In the genomic region with DNA sequence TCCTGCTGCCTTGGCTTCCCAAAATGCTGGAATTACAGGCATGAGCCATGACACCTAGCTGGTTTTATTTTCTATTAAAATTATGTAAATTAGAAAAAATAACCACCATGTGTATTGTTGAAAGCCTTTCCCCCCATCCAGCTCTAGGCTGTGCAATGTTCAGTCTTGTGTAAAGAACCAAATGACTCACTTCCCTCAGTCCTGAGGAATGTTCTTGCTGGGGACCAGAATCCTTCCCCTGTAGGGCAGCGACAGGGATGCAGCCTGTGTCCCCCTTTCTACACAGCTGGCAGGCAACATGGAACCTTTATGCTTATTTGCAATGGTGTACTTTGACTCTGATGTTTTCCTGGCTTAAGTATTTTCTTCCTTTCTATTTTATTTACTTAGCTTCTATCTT, we compare ENCODE assay signal across 12 cellular contexts. TPM values are rescaled to one million over a fixed set of nuclear protein-coding genes. Genes with fewer than 3 reads are reported as not detected.
DNase-seq lines count a peak whose midpoint lies in the region; FAIRE-seq and TF ChIP-seq lines count a peak whose summit lies in the region.
"Had no signal": no experiment of that assay in that cellular context is flagged by ENCODE, and none has a peak within 500 bp of the region (broad histone marks: within the 10 kb centered on the region; RNA-seq: fewer than 3 reads in every experiment).

No MANE protein-coding gene starts in this region.

- H3K27ac ChIP-seq in PC-9 (peak overlapping the region; percentile 17; the same call in 1 of the 2 replicates), fibroblast of lung (ENCODE audit: insufficient read depth, low read length) (no peak overlapping the region)

- H3K9me3 ChIP-seq in PC-9 (ENCODE audit: insufficient read depth, low read depth) = peaks cover 4% of the 10 kb centered on the region; the same call in 1 of the 2 replicates
- H3K9me3 ChIP-seq in fibroblast of lung (ENCODE audit: control insufficient read depth, insufficient read depth, low read depth, low read length) = no peaks in the 10 kb centered on the region

- peaks cover 15% of the 10 kb centered on the region for H3F3A ChIP-seq in PC-9 (ENCODE audit: insufficient read depth, low read depth)

- intact Hi-C loops in PC-9 (cut with micrococcal nuclease; ENCODE audit: unreplicated experiment) = no loop called here
- intact Hi-C loops in posterior cingulate gyrus (cut with DNase I) = no loop called here

- peak; percentile 21 to 31 for DNase-seq in NOMO-1 (lab: John Stamatoyannopoulos, UW; ENCODE audit: unreplicated experiment in 2 of 2)
- no peak for DNase-seq in NOMO-1 treated with dmso at 0.1 percent for 144 hours (lab: John Stamatoyannopoulos, UW; ENCODE audit: unreplicated experiment)
- DNase-seq in PC-9 = peak; percentile 38 to 82
- DNase-seq in fibroblast of lung (ENCODE audit: low read depth in 2 of 2) = peak; percentile 72 to 81
- DNase-seq in urothelium cell line (ENCODE audit: low spot score) = peak; percentile 77
- no peak for DNase-seq in NCI-H345 (lab: John Stamatoyannopoulos, UW)
- DNase-seq in DMS 273 (lab: John Stamatoyannopoulos, UW; ENCODE audit: unreplicated experiment) = no peak
- no peak for DNase-seq in posterior cingulate gyrus
- DNase-seq: activated CD4-positive, alpha-beta T cell treated with anti-CD3 and anti-CD28 coated beads for 36 hours; activated naive CD8-positive, alpha-beta T cell treated with anti-CD3 and anti-CD28 coated beads, Interleukin-2, amount 50 U/mL, for 24 hours; NCI-H2107 had no signal

- H3K9me2 ChIP-seq in PC-9 (ENCODE audit: insufficient read depth) = no peaks in the 10 kb centered on the region

- no peaks in the 10 kb centered on the region for H3K36me3 ChIP-seq in PC-9 (ENCODE audit: low read depth)
- peaks cover 2% of the 10 kb centered on the region for H3K36me3 ChIP-seq in fibroblast of lung (ENCODE audit: control insufficient read depth, insufficient read depth, low read length)

- BruUV-seq in PC-9 (replicated peaks; lab: Mats Ljungman, UMichigan) = no TSS peak

- H3K4me2 ChIP-seq in PC-9 (no peak overlapping the region; the same call in 1 of the 2 replicates), fibroblast of lung (ENCODE audit: extremely low read depth, insufficient read depth, low read length) (no peak overlapping the region)

- H2AFZ ChIP-seq in PC-9 (no peak overlapping the region), fibroblast of lung (ENCODE audit: low read length) (no peak overlapping the region)

- POLR2A ChIA-PET in PC-9 (lab: Charles Lee; ENCODE audit: unreplicated experiment) = interaction anchor here (0.6 kb wide), 1 partner anchor 210 kb away, joined by 4 read pairs; no protein-coding TSS in a partner anchor

- peaks cover 25% of the 10 kb centered on the region for H3K4me1 ChIP-seq in PC-9 (replicated peaks; ENCODE audit: insufficient read depth)
- H3K4me1 ChIP-seq in fibroblast of lung (ENCODE audit: control insufficient read depth, extremely low read depth, insufficient read depth, low read length) = peaks cover 4% of the 10 kb centered on the region

- CTCF ChIA-PET in PC-9 (lab: Charles Lee) = interaction anchor here (0.6 kb wide), 1 partner anchor 52 kb away, joined by 4 read pairs; no protein-coding TSS in a partner anchor

- no peaks in the 10 kb centered on the region for H3K79me2 ChIP-seq in PC-9 (ENCODE audit: low read depth)
- H3K79me2 ChIP-seq in fibroblast of lung (ENCODE audit: control insufficient read depth, insufficient read depth, low read length) = no peaks in the 10 kb centered on the region

- no peak overlapping the region for H3K9ac ChIP-seq in fibroblast of lung (ENCODE audit: insufficient read depth, low read length)

- FAIRE-seq in urothelium cell line (lab: Jason Lieb, UNC) = no peak
- FAIRE-seq: A204.1 had no signal

- no peaks in the 10 kb centered on the region for H4K20me1 ChIP-seq in PC-9 (ENCODE audit: insufficient read depth)
- no peaks in the 10 kb centered on the region for H4K20me1 ChIP-seq in fibroblast of lung (ENCODE audit: control insufficient read depth, extremely low read depth, insufficient read depth, low read length)

- H3K27me3 ChIP-seq in PC-9 (ENCODE audit: insufficient read depth, low read depth) = no peaks in the 10 kb centered on the region
- H3K27me3 ChIP-seq in fibroblast of lung (ENCODE audit: control insufficient read depth, insufficient read depth, low read length) = no peaks in the 10 kb centered on the region

- TF ChIP-seq CTCF in PC-9 (conservative IDR thresholded peaks at IDR 0.05) (0 out of 2 replicates have a peak, but pooled peaks have one; percentile 21), fibroblast of lung (conservative IDR thresholded peaks at IDR 0.05 in 1 of 2, IDR thresholded peaks at IDR 0.05 in 1 of 2; ENCODE audit: low read depth in 1 of 2, low read length in 2 of 2) (peak in 1 of 2 donors; percentile 11)

- H3K4me3 ChIP-seq in PC-9 = no peak overlapping the region
- no peak overlapping the region for H3K4me3 ChIP-seq in fibroblast of lung (replicated peaks in 1 of 4; ENCODE audit: control extremely low read depth in 1 of 4, insufficient read depth in 1 of 4, low read depth in 3 of 4, low read length in 4 of 4)

RNA-seq across cellular contexts. Expression of a gene that starts 29.4 kb away (rescaled TPM):
- 4.1 and 5.1 TPM in 2 replicates for total RNA-seq in PC-9 (2021)
- total RNA-seq in fibroblast of lung = 65.1 and 81.4 TPM in 2 replicates
- 39.4 and 49.9 TPM in 2 replicates for polyA plus RNA-seq in fibroblast of lung
- polyA plus RNA-seq in fibroblast of lung (2012) = 28.8 and 38.8 TPM in 2 replicates
- polyA minus RNA-seq in fibroblast of lung (ENCODE audit: low replicate concordance) = 80.1 and 86.9 TPM in 2 replicates

Comparison
In these comparisons a context has a peak if more than half of its experiments do, and no peak if none do; other contexts are left out.
1. DNase-seq: peak in NOMO-1 (2 of 2), PC-9 (2 of 2), fibroblast of lung (2 of 2) and urothelium cell line (single experiment); none in NOMO-1 treated with dmso at 0.1 percent for 144 hours (single experiment), NCI-H345 (single experiment), DMS 273 (single experiment) and posterior cingulate gyrus (0 of 10).
2. RNA of a gene that starts 29.4 kb away (total RNA-seq): 65.1 to 81.4 TPM in fibroblast of lung; 4.1 to 5.1 TPM in PC-9; every median in the first group is over 10 times any median in the second.